ENCODE assay signal across 1 cellular context in the genomic region with DNA sequence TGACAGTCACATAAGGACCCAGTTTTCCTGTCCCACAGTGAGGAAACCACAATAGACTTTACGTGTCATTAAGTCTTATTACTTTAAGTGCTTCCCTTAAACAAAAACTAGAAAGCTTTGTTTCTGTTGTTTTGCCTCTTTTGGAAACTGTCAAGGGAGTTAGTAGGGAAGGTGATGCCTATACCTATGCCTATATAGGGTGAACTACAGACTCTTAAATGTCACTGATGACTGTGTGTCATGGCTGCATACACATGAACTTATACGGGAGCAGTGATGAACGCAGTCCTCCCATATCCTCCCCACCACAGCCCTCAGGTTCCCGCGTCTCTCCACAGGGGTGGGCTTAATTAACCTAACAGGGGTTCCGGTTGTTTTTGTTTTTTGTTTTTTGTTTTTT.
TF ChIP-seq lines count a peak whose summit lies in the region.

No MANE protein-coding gene starts in this region.

TF ChIP-seq in endothelial cell of umbilical vein, 7 proteins besides CTCF, POLR2A, EP300 and RAD21 (continued from another document):
- TF ChIP-seq JUN (IDR thresholded peaks at IDR 0.05; ENCODE audit: borderline replicate concordance, insufficient read depth, insufficient read length, low read depth) (no peak), GATA2 (IDR thresholded peaks at IDR 0.05; ENCODE audit: insufficient read depth, insufficient read length, low read depth, low read length) (no peak), POLR2AphosphoS5 (IDR thresholded peaks at IDR 0.05; ENCODE audit: insufficient read depth, low read depth, low read length) (no peak), FOS (IDR thresholded peaks at IDR 0.05; ENCODE audit: borderline replicate concordance, insufficient read depth, low read length) (no peak)
